Comparison of ENCODE assay signal across 10 cellular contexts in genomic region chr16:1181715-1182671, GRCh38. TPM values are rescaled to one million over a fixed set of nuclear protein-coding genes. Genes with fewer than 3 reads are reported as not detected.
A peak's percentile ranks its signal among the peaks of the same experiment; 100 is the strongest.
DNase-seq lines count a peak whose midpoint lies in the region; ATAC-seq and TF ChIP-seq lines count a peak whose summit lies in the region.
"Had no signal": no experiment of that assay in that cellular context is flagged by ENCODE, and none has a peak within 500 bp of the region (broad histone marks: within the 10 kb centered on the region; RNA-seq: fewer than 3 reads in every experiment).

No MANE protein-coding gene starts in this region.

- H3K27me3 ChIP-seq in Caco-2 (replicated peaks; ENCODE audit: control insufficient read depth, insufficient read depth, low read length) = no peaks in the 10 kb centered on the region
- H3K27me3 ChIP-seq in SJCRH30 = no peaks in the 10 kb centered on the region
- H3K27me3 ChIP-seq in gastroesophageal sphincter = no peaks in the 10 kb centered on the region
- no peaks in the 10 kb centered on the region for H3K27me3 ChIP-seq in prostate gland (replicated peaks; ENCODE audit: insufficient read depth)

- H3K27ac ChIP-seq in SJCRH30 = peak overlapping the region; percentile 85
- peak overlapping the region; percentile 79 to 95 (median 94) for H3K27ac ChIP-seq in gastroesophageal sphincter
- H3K27ac ChIP-seq in prostate gland = peak overlapping the region; percentile 57 to 67

- no peaks in the 10 kb centered on the region for H3K36me3 Mint-ChIP-seq in Caco-2 (ENCODE audit: insufficient read depth, unreplicated experiment)
- no peaks in the 10 kb centered on the region for H3K36me3 Mint-ChIP-seq in activated CD4-positive, alpha-beta T cell treated with anti-CD3 and anti-CD28 coated beads, Interleukin-2, amount 10 ng/mL, durations not matched to agents 24 days and 14 days (ENCODE audit: low read depth)

- H3K4me3 Mint-ChIP-seq in Caco-2 (ENCODE audit: unreplicated experiment) = no peak overlapping the region
- H3K4me3 Mint-ChIP-seq in activated CD4-positive, alpha-beta T cell treated with anti-CD3 and anti-CD28 coated beads, Interleukin-2, amount 10 ng/mL, durations not matched to agents 24 days and 14 days = no peak overlapping the region

- H3K4me1 ChIP-seq in Caco-2 = peaks cover 9% of the 10 kb centered on the region
- peaks cover 38% of the 10 kb centered on the region for H3K4me1 ChIP-seq in SJCRH30
- peaks cover 2 to 87% (median 38%) of the 10 kb centered on the region in 3 donors for H3K4me1 ChIP-seq in gastroesophageal sphincter
- no peaks in the 10 kb centered on the region for H3K4me1 ChIP-seq in prostate gland (replicated peaks)
- H3K4me1 ChIP-seq: breast epithelium had no signal

- intact Hi-C loops in Caco-2 (cut with micrococcal nuclease; ENCODE audit: unreplicated experiment) = no loop called here
- intact Hi-C loops in prostate gland (cut with DNase I) = loop anchor here (2.0 kb wide), 1 partner anchor 27 kb away; no protein-coding TSS in a partner anchor
- intact Hi-C loops in activated CD4-positive, alpha-beta T cell treated with anti-CD3 and anti-CD28 coated beads, Interleukin-2, amount 10 ng/mL, durations not matched to agents 24 days and 14 days (cut with micrococcal nuclease) = no loop called here

- H3K27ac Mint-ChIP-seq in Caco-2 (ENCODE audit: unreplicated experiment) = no peak overlapping the region
- no peak overlapping the region for H3K27ac Mint-ChIP-seq in activated CD4-positive, alpha-beta T cell treated with anti-CD3 and anti-CD28 coated beads, Interleukin-2, amount 10 ng/mL, durations not matched to agents 24 days and 14 days

- H3K36me3 ChIP-seq in Caco-2 (ENCODE audit: control insufficient read depth, insufficient read depth, low read length) (no peaks in the 10 kb centered on the region), SJCRH30 (no peaks in the 10 kb centered on the region), gastroesophageal sphincter (no peaks in the 10 kb centered on the region), prostate gland (no peaks in the 10 kb centered on the region)
- H3K36me3 ChIP-seq: breast epithelium had no signal

- H3K9me3 ChIP-seq in Caco-2 = no peaks in the 10 kb centered on the region
- H3K9me3 ChIP-seq in SJCRH30 (replicated peaks) = no peaks in the 10 kb centered on the region
- no peaks in the 10 kb centered on the region for H3K9me3 ChIP-seq in gastroesophageal sphincter
- H3K9me3 ChIP-seq in prostate gland = no peaks in the 10 kb centered on the region
- H3K9me3 ChIP-seq: breast epithelium had no signal

- no peaks in the 10 kb centered on the region for H3K27me3 Mint-ChIP-seq in Caco-2 (ENCODE audit: insufficient read depth, unreplicated experiment)
- H3K27me3 Mint-ChIP-seq in activated CD4-positive, alpha-beta T cell treated with anti-CD3 and anti-CD28 coated beads, Interleukin-2, amount 10 ng/mL, durations not matched to agents 24 days and 14 days = no peaks in the 10 kb centered on the region

- no peaks in the 10 kb centered on the region for H3K4me1 Mint-ChIP-seq in Caco-2 (ENCODE audit: low read depth, unreplicated experiment)
- no peaks in the 10 kb centered on the region for H3K4me1 Mint-ChIP-seq in activated CD4-positive, alpha-beta T cell treated with anti-CD3 and anti-CD28 coated beads, Interleukin-2, amount 10 ng/mL, durations not matched to agents 24 days and 14 days

- H3K4me3 ChIP-seq in Caco-2 (ENCODE audit: low read depth, low read length) = no peak overlapping the region
- peak overlapping the region; percentile 14 for H3K4me3 ChIP-seq in SJCRH30
- H3K4me3 ChIP-seq in gastroesophageal sphincter = peak overlapping the region in 1 of 2 donors; percentile 32
- no peak overlapping the region for H3K4me3 ChIP-seq in prostate gland
- H3K4me3 ChIP-seq: breast epithelium had no signal

- peak in 1 of 2 donors; percentile 2 for TF ChIP-seq POLR2A in gastroesophageal sphincter (IDR thresholded peaks at IDR 0.05)
- TF ChIP-seq POLR2A in prostate gland (IDR thresholded peaks at IDR 0.05) = no peak

- DNase-seq in Caco-2 (peak; percentile 45 to 57), SJCRH30 (peak; percentile 61 to 73), prostate gland (ENCODE audit: low spot score) (no peak), inferior parietal cortex (ENCODE audit: extremely low spot score) (no peak)
- no peak for DNase-seq in activated CD4-positive, alpha-beta T cell treated with anti-CD3 and anti-CD28 coated beads, Interleukin-2, amount 10 ng/mL, durations not matched to agents 24 days and 14 days
- DNase-seq: SHP77 treated with DMSO at 0.1 percent for 48 hours had no signal

- 32 to 38% methylated on average over 9 of the region's 44 CpGs for WGBS in gastroesophageal sphincter (ENCODE audit: low coverage in 1 of 2), 2 donors
- 52% methylated on average over 34 of the region's 44 CpGs for WGBS in prostate gland

- CTCF ChIA-PET in Caco-2 (lab: Charles Lee) = no interaction called here

- BruUV-seq in Caco-2 (replicated peaks; lab: Mats Ljungman, UMichigan) = no TSS peak

- no peaks in the 10 kb centered on the region for H3K9me3 Mint-ChIP-seq in Caco-2 (ENCODE audit: unreplicated experiment)
- no peaks in the 10 kb centered on the region for H3K9me3 Mint-ChIP-seq in activated CD4-positive, alpha-beta T cell treated with anti-CD3 and anti-CD28 coated beads, Interleukin-2, amount 10 ng/mL, durations not matched to agents 24 days and 14 days

- TF ChIP-seq CTCF in Caco-2 (IDR thresholded peaks at IDR 0.05; ENCODE audit: insufficient read depth in 1 of 2, low read depth in 1 of 2, low read length in 1 of 2, severe bottlenecking in 1 of 2, unreplicated experiment in 1 of 2) (no peak), gastroesophageal sphincter (IDR thresholded peaks at IDR 0.05) (peak in 3 of 4 experiments; percentile 13 to 32 (median 24)), prostate gland (IDR thresholded peaks at IDR 0.05) (no peak)

- POLR2A ChIA-PET in Caco-2 (lab: Charles Lee) = no interaction called here

- TF ChIP-seq EP300 in gastroesophageal sphincter (IDR thresholded peaks at IDR 0.05) = no peak

- peak; percentile 84 for ATAC-seq in gastroesophageal sphincter
- no peak for ATAC-seq in GM21723 (IDR thresholded peaks at IDR 0.05; ENCODE audit: unreplicated experiment)
- ATAC-seq in HG03521 (IDR thresholded peaks at IDR 0.05; ENCODE audit: unreplicated experiment) = no peak

RNA-seq across cellular contexts. Expression of gene CACNA1H, which starts 29.1 kb away (rescaled TPM):
- total RNA-seq in Caco-2 (2022) (5.1 and 6.5 TPM in 2 replicates), gastroesophageal sphincter (100 to 1,000 TPM; 133 to 330 (median 173) TPM), prostate gland (100 to 1,000 TPM in 1 of 2 donors, 10 to 100 TPM in 1; 32.5 to 111 TPM)
- 1.4 and 1.7 TPM in 2 replicates for total RNA-seq in SJCRH30 (2014; rRNA removed; shearing (Covaris generic))
- total RNA-seq in activated CD4-positive, alpha-beta T cell treated with anti-CD3 and anti-CD28 coated beads, Interleukin-2, amount 10 ng/mL, durations not matched to agents 24 days and 14 days = 0.05 and 0.07 TPM in 2 replicates

RNA-seq across cellular contexts. Expression of gene TPSG1, which starts 43.1 kb away (rescaled TPM):
- total RNA-seq in Caco-2 (2022) (not detected in 2 replicates), gastroesophageal sphincter (1 to 10 TPM in 1 of 4 donors, under 1 TPM in 1, not detected in 2; 0.31 to 3.0 TPM), prostate gland (not detected)
- not detected in 2 replicates for total RNA-seq in SJCRH30 (2014; rRNA removed; shearing (Covaris generic))
- not detected in 2 replicates for total RNA-seq in activated CD4-positive, alpha-beta T cell treated with anti-CD3 and anti-CD28 coated beads, Interleukin-2, amount 10 ng/mL, durations not matched to agents 24 days and 14 days

RNA-seq across cellular contexts. Expression of gene TPSB2, which starts 48.0 kb away (rescaled TPM):
- not detected in 2 replicates for total RNA-seq in Caco-2 (2022)
- not detected in 2 replicates for total RNA-seq in SJCRH30 (2014; rRNA removed; shearing (Covaris generic))
- total RNA-seq in gastroesophageal sphincter = 100 to 1,000 TPM in 2 of 4 donors, 10 to 100 TPM in 2; 27.8 to 142 (median 91.8) TPM
- total RNA-seq in prostate gland = 10 to 100 TPM; 31.8 to 78.7 TPM
- total RNA-seq in activated CD4-positive, alpha-beta T cell treated with anti-CD3 and anti-CD28 coated beads, Interleukin-2, amount 10 ng/mL, durations not matched to agents 24 days and 14 days = not detected in 2 replicates

RNA-seq across cellular contexts. Expression of gene TPSAB1, which starts 58.5 kb away (rescaled TPM):
- total RNA-seq in Caco-2 (2022) = not detected in 2 replicates
- total RNA-seq in SJCRH30 (2014; rRNA removed; shearing (Covaris generic)) = not detected in 2 replicates
- 10 to 100 TPM; 39.8 to 94.6 (median 63.9) TPM for total RNA-seq in gastroesophageal sphincter
- total RNA-seq in prostate gland = 10 to 100 TPM; 17.7 to 33.6 TPM
- total RNA-seq in activated CD4-positive, alpha-beta T cell treated with anti-CD3 and anti-CD28 coated beads, Interleukin-2, amount 10 ng/mL, durations not matched to agents 24 days and 14 days = not detected in 2 replicates

Comparison
In these comparisons a context has a peak if more than half of its experiments do, and no peak if none do; other contexts are left out.
1. DNase-seq: peak in Caco-2 (2 of 2) and SJCRH30 (2 of 2); none in prostate gland (single experiment), inferior parietal cortex (single experiment) and activated CD4-positive, alpha-beta T cell treated with anti-CD3 and anti-CD28 coated beads, Interleukin-2, amount 10 ng/mL, durations not matched to agents 24 days and 14 days (single experiment).
2. CTCF ChIP-seq: peak in gastroesophageal sphincter (3 of 4); none in Caco-2 (0 of 2) and prostate gland (0 of 4).
3. RNA of gene TPSB2, which starts 48.0 kb away (total RNA-seq): 27.8 to 142 TPM in gastroesophageal sphincter and 31.8 to 78.7 TPM in prostate gland; not detected in Caco-2, not detected in SJCRH30 and not detected in activated CD4-positive, alpha-beta T cell treated with anti-CD3 and anti-CD28 coated beads, Interleukin-2, amount 10 ng/mL, durations not matched to agents 24 days and 14 days; every median in the first group is over 10 times any median in the second.
4. Peak in every context shown above with its lines, with median percentiles within 50 percentile points of each other: H3K27ac ChIP-seq.